ENCODE assay signal across 26 cellular contexts in genomic region chr4:152342293-152342692, GRCh38.
DNase-seq lines count a peak whose midpoint lies in the region; ATAC-seq and TF ChIP-seq lines count a peak whose summit lies in the region.
"Had no signal": no experiment of that assay in that cellular context is flagged by ENCODE, and none has a peak within 500 bp of the region (broad histone marks: within the 10 kb centered on the region; RNA-seq: fewer than 3 reads in every experiment).

No MANE protein-coding gene starts in this region.

- H3K4me3 Mint-ChIP-seq in progenitor cell of endocrine pancreas (ENCODE audit: low read depth), result no peak overlapping the region
- H3K4me3 Mint-ChIP-seq: CD4-positive, CD25-positive, alpha-beta regulatory T cell; natural killer cell treated with Interleukin-12 subunit alpha and Interleukin-12 subunit beta and Interleukin-15 and Interleukin-18, amount 100 ng/mL, for 72 hours had no signal

- no peak overlapping the region for H3K27ac ChIP-seq in epithelial cell of prostate
- H3K27ac ChIP-seq: uterus had no signal

- peak; percentile 40 for DNase-seq in Caki2 (ENCODE audit: low read depth)
- peak; percentile 45 for DNase-seq in HT1080 (ENCODE audit: low read depth)
- peak; percentile 14 for DNase-seq in epithelial cell of prostate (ENCODE audit: low read depth, low spot score)
- peak; percentile 65 for DNase-seq in kidney tubule cell (ENCODE audit: low spot score)
- no peak for DNase-seq in progenitor cell of endocrine pancreas (ENCODE audit: low spot score, unreplicated experiment)
- DNase-seq: activated CD4-positive, alpha-beta T cell treated with anti-CD3 and anti-CD28 coated beads, Interleukin-2, amount 50 U/mL, for 1 hour; activated CD8-positive, alpha-beta memory T cell treated with anti-CD3 and anti-CD28 coated beads, Interleukin-2, amount 50 U/mL, for 48 hours; anterior cingulate cortex; CD4-positive, CD25-positive, alpha-beta regulatory T cell; cerebellar nuclear complex; DMS153; effector CD8-positive, alpha-beta T cell; hippocampal formation; Karpas-422; NCI-H1105; NCI-H2081 treated with DMSO at 0.1 percent for 48 hours; NCI-H510A treated with DMSO at 0.1 percent for 48 hours; posterior cingulate gyrus; small intestine; stimulated activated CD4-positive, alpha-beta T cell treated with anti-CD3 and anti-CD28 coated beads, Interleukin-4, amount 100 ng/mL, for 1 hour; SW 1271; uterus had no signal

- H3K9me3 Mint-ChIP-seq in progenitor cell of endocrine pancreas (ENCODE audit: low read depth), result no peaks in the 10 kb centered on the region
- H3K9me3 Mint-ChIP-seq: CD4-positive, CD25-positive, alpha-beta regulatory T cell; natural killer cell treated with Interleukin-12 subunit alpha and Interleukin-12 subunit beta and Interleukin-15 and Interleukin-18, amount 100 ng/mL, for 72 hours had no signal

- no peak for TF ChIP-seq CTCF in progenitor cell of endocrine pancreas (IDR thresholded peaks at IDR 0.05; ENCODE audit: unreplicated experiment)

- H3K27ac Mint-ChIP-seq in progenitor cell of endocrine pancreas, result no peak overlapping the region
- H3K27ac Mint-ChIP-seq: CD4-positive, CD25-positive, alpha-beta regulatory T cell; natural killer cell treated with Interleukin-12 subunit alpha and Interleukin-12 subunit beta and Interleukin-15 and Interleukin-18, amount 100 ng/mL, for 72 hours had no signal

- H3K4me1 Mint-ChIP-seq in progenitor cell of endocrine pancreas (ENCODE audit: low read depth), result no peaks in the 10 kb centered on the region

- H3K27me3 Mint-ChIP-seq in progenitor cell of endocrine pancreas, result no peaks in the 10 kb centered on the region
- H3K27me3 Mint-ChIP-seq: CD4-positive, CD25-positive, alpha-beta regulatory T cell; natural killer cell treated with Interleukin-12 subunit alpha and Interleukin-12 subunit beta and Interleukin-15 and Interleukin-18, amount 100 ng/mL, for 72 hours had no signal

- peaks cover 10% of the 10 kb centered on the region for H3K36me3 Mint-ChIP-seq in progenitor cell of endocrine pancreas (ENCODE audit: insufficient read depth)

- ATAC-seq in HG03520 (IDR thresholded peaks at IDR 0.05; ENCODE audit: unreplicated experiment), result no peak
- ATAC-seq in HG02678 (IDR thresholded peaks at IDR 0.05; ENCODE audit: unreplicated experiment), result no peak
- ATAC-seq in GM19463 (IDR thresholded peaks at IDR 0.05; ENCODE audit: unreplicated experiment), result no peak
- ATAC-seq: natural killer cell treated with Interleukin-12 subunit alpha and Interleukin-12 subunit beta and Interleukin-15 and Interleukin-18, amount 100 ng/mL, for 72 hours had no signal

- in situ Hi-C loops in Caki2 (cut with HindIII; ENCODE audit: low pct_unique_long_range_greater_than_20kb, low sequenced_read_pairs), result no loop called here
